In genomic region chr4:183499797-183500196, GRCh38 we compare ENCODE assay signal across 19 cellular contexts.
"Had no signal": no experiment of that assay in that cellular context is flagged by ENCODE, and none has a peak within 500 bp of the region (broad histone marks: within the 10 kb centered on the region; RNA-seq: fewer than 3 reads in every experiment).

No MANE protein-coding gene starts in this region.

- ATAC-seq: activated CD4-positive, CD25-positive, alpha-beta regulatory T cell treated with anti-CD3 and anti-CD28 coated beads, Interleukin-2, amount 50 U/mL, for 24 hours; effector memory CD8-positive, alpha-beta T cell; left ventricle myocardium superior; natural killer cell had no signal

- H3K27me3 Mint-ChIP-seq: dendritic cell treated with granulocyte-macrophage colony-stimulating factor and Interleukin-4, amounts not matched to agents 40 ng/mL and 50 ng/mL, for 4 days; effector memory CD8-positive, alpha-beta T cell; memory B cell had no signal

- H3K27ac ChIP-seq: ascending aorta, breast epithelium, epithelial cell of prostate, neutrophil, stomach, testis, upper lobe of left lung had no signal

- H3K27me3 ChIP-seq: ascending aorta, breast epithelium, neutrophil, stomach, testis, upper lobe of left lung had no signal

- H3K4me1 ChIP-seq: breast epithelium, testis had no signal

- H3K9me3 Mint-ChIP-seq: dendritic cell treated with granulocyte-macrophage colony-stimulating factor and Interleukin-4, amounts not matched to agents 40 ng/mL and 50 ng/mL, for 4 days; effector memory CD8-positive, alpha-beta T cell; memory B cell; natural killer cell had no signal

- H3K36me3 ChIP-seq: ascending aorta, breast epithelium, neutrophil, upper lobe of left lung had no signal

- H3K4me3 ChIP-seq: ascending aorta, breast epithelium, stomach, testis, upper lobe of left lung had no signal

- H3K4me3 Mint-ChIP-seq: dendritic cell treated with granulocyte-macrophage colony-stimulating factor and Interleukin-4, amounts not matched to agents 40 ng/mL and 50 ng/mL, for 4 days; effector memory CD8-positive, alpha-beta T cell; memory B cell; natural killer cell had no signal

- H3K9me3 ChIP-seq: ascending aorta, breast epithelium, neutrophil, stomach, testis, upper lobe of left lung had no signal

- H3K27ac Mint-ChIP-seq: dendritic cell treated with granulocyte-macrophage colony-stimulating factor and Interleukin-4, amounts not matched to agents 40 ng/mL and 50 ng/mL, for 4 days; effector memory CD8-positive, alpha-beta T cell; memory B cell; natural killer cell had no signal

- DNase-seq: activated CD4-positive, alpha-beta T cell treated with anti-CD3 and anti-CD28 coated beads, Interleukin-2, amount 50 U/mL, for 1 hour; activated CD8-positive, alpha-beta memory T cell treated with anti-CD3 and anti-CD28 coated beads for 24 hours; cerebellar nuclear complex; effector memory CD8-positive, alpha-beta T cell; foreskin melanocyte; kidney glomerular epithelial cell; left ventricle myocardium superior; natural killer cell; stimulated activated CD4-positive, alpha-beta T cell treated with anti-CD3 and anti-CD28 coated beads, Interleukin-1b, Interleukin-23, amount 100 ng/mL, for 48 hours; testis; upper lobe of left lung had no signal

- H3K36me3 Mint-ChIP-seq: natural killer cell had no signal
